In genomic region chr10:72316748-72317435, GRCh38 we compare ENCODE assay signal across 1 cellular context.
TF ChIP-seq lines count a peak whose summit lies in the region.

No MANE protein-coding gene starts in this region.

TF ChIP-seq in HepG2, 621 proteins besides CTCF, POLR2A, EP300 and RAD21 (continued from another document and continues in another):
- TF ChIP-seq SKIL (CRISPR knock-in tag; IDR thresholded peaks at IDR 0.05; ENCODE audit: borderline replicate concordance) (peak; percentile 72; the same call in 1 of the 2 replicates), FOXP4 (CRISPR knock-in tag; IDR thresholded peaks at IDR 0.05) (peak; percentile 35; the same call in 1 of the 2 replicates), HIC2 (CRISPR knock-in tag; IDR thresholded peaks at IDR 0.05; ENCODE audit: low read depth) (peak; percentile 87), CCDC6 (CRISPR knock-in tag; IDR thresholded peaks at IDR 0.05) (peak; percentile 70), KDM2A (CRISPR knock-in tag; IDR thresholded peaks at IDR 0.05; ENCODE audit: borderline replicate concordance, low read depth) (peak; percentile 61; the same call in 1 of the 2 replicates), MEIS1 (CRISPR knock-in tag; IDR thresholded peaks at IDR 0.05; ENCODE audit: borderline replicate concordance) (peak; percentile 80; the same call in 1 of the 2 replicates), ZNF451 (CRISPR knock-in tag; IDR thresholded peaks at IDR 0.05) (peak; percentile 88), THAP7 (CRISPR knock-in tag; IDR thresholded peaks at IDR 0.05) (no peak), ZNF382 (CRISPR knock-in tag; IDR thresholded peaks at IDR 0.05; ENCODE audit: borderline replicate concordance) (no peak), ZNF777 (CRISPR knock-in tag; IDR thresholded peaks at IDR 0.05) (peak; percentile 54; the same call in 1 of the 2 replicates), KLF15 (CRISPR knock-in tag; IDR thresholded peaks at IDR 0.05; ENCODE audit: borderline replicate concordance) (0 out of 2 replicates have a peak, but pooled peaks have one; percentile 55), ZNF605 (CRISPR knock-in tag; IDR thresholded peaks at IDR 0.05) (peak; percentile 67), ELF3 (CRISPR knock-in tag; IDR thresholded peaks at IDR 0.05) (peak; percentile 91), ZNF646 (CRISPR knock-in tag; IDR thresholded peaks at IDR 0.05) (no peak), ZFYVE20 (CRISPR knock-in tag; IDR thresholded peaks at IDR 0.05; ENCODE audit: borderline replicate concordance, low read depth) (no peak), BCL6 (CRISPR knock-in tag; IDR thresholded peaks at IDR 0.05) (peak; percentile 65), ZNF598 (CRISPR knock-in tag; IDR thresholded peaks at IDR 0.05; ENCODE audit: borderline replicate concordance) (no peak; the same call in 1 of the 2 replicates), ZNF749 (CRISPR knock-in tag; IDR thresholded peaks at IDR 0.05; ENCODE audit: borderline replicate concordance) (peak; percentile 63; the same call in 1 of the 2 replicates), RXRB (CRISPR knock-in tag; IDR thresholded peaks at IDR 0.05; ENCODE audit: borderline replicate concordance) (peak; percentile 69; the same call in 1 of the 2 replicates), NRL (CRISPR knock-in tag; IDR thresholded peaks at IDR 0.05; ENCODE audit: borderline replicate concordance) (peak; percentile 81; the same call in 1 of the 2 replicates), ZC3H13 (CRISPR knock-in tag; IDR thresholded peaks at IDR 0.05) (peak; percentile 70; the same call in 1 of the 2 replicates), GPN1 (CRISPR knock-in tag; IDR thresholded peaks at IDR 0.05; ENCODE audit: borderline replicate concordance) (peak; percentile 40; the same call in 1 of the 2 replicates), TARDBP (CRISPR knock-in tag; IDR thresholded peaks at IDR 0.05) (peak; percentile 87), ZNF687 (CRISPR knock-in tag; IDR thresholded peaks at IDR 0.05) (peak; percentile 100), ZNF354B (CRISPR knock-in tag; IDR thresholded peaks at IDR 0.05) (no peak), ZNF672 (CRISPR knock-in tag; IDR thresholded peaks at IDR 0.05) (no peak), RXRA (CRISPR knock-in tag; IDR thresholded peaks at IDR 0.05) (peak; percentile 68), ZNF878 (CRISPR knock-in tag; IDR thresholded peaks at IDR 0.05) (peak; percentile 92), CHD4 (IDR thresholded peaks at IDR 0.05; ENCODE audit: borderline replicate concordance, low read length) (no peak), POGZ (CRISPR knock-in tag; IDR thresholded peaks at IDR 0.05) (peak; percentile 63; the same call in 1 of the 2 replicates), AHR (CRISPR knock-in tag; IDR thresholded peaks at IDR 0.05) (no peak), FOXP1 (IDR thresholded peaks at IDR 0.05) (no peak), FOXP1 (CRISPR knock-in tag; IDR thresholded peaks at IDR 0.05) (0 out of 2 replicates have a peak, but pooled peaks have one; percentile 35), MAX (IDR thresholded peaks at IDR 0.05) (peak; percentile 99), ZNF230 (CRISPR knock-in tag; IDR thresholded peaks at IDR 0.05) (peak; percentile 29; the same call in 1 of the 2 replicates), TFE3 (CRISPR knock-in tag; IDR thresholded peaks at IDR 0.05) (peak; percentile 88), SOX6 (IDR thresholded peaks at IDR 0.05) (no peak), SOX6 (CRISPR knock-in tag; IDR thresholded peaks at IDR 0.05) (peak; percentile 68)
